In the genomic region with DNA sequence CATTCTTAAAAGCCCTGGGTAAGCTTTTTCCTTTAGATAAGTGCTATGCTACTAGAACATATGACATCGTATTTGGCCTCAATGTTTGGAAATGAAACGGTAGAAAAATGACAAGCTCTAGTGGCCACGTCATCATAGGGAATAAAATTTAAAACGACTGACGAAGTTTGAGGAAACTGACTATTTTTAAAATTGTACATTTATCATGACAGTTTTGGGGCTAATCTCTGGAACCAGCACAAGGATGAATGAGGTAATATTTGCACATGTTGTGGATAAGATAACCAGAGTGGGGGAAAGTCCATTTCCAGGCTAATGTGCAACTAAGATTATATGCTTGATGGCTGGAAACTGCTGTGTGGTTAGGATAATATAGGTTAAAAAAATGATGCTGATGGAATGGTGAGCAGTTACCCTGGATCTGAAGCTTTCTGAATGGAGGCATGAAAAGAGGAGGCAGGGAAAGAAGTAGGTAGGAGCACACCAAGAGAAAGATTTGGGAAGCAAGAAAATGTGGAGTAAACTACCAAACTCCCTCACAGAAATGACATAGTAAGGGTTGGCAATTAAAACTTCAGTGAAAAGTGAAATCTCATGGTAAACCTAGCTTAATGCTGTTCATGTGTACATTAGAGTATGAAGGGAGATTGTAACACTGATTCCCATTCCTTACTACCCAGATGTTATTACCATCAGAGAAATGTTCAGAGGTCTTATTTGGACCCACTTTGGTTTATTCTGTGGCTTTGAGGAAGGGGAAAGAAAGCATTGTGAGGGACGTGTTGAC, we compare ENCODE assay signal across 29 cellular contexts. TPM values are rescaled to one million over a fixed set of nuclear protein-coding genes. Genes with fewer than 3 reads are reported as not detected.
DNase-seq lines count a peak whose midpoint lies in the region; ATAC-seq, FAIRE-seq and TF ChIP-seq lines count a peak whose summit lies in the region.
"Had no signal": no experiment of that assay in that cellular context is flagged by ENCODE, and none has a peak within 500 bp of the region (broad histone marks: within the 10 kb centered on the region; RNA-seq: fewer than 3 reads in every experiment).

No MANE protein-coding gene starts in this region.

- H3K4me2 ChIP-seq in K562 (ENCODE audit: insufficient read depth, low read length) (peak overlapping the region; percentile 58), hepatocyte (peak overlapping the region; percentile 10)
- H3K4me2 ChIP-seq: BLaER1 treated with 17β-estradiol and CSF1 and Interleukin-3, amounts not matched to agents 10 nM and 100 nM had no signal

- in situ Hi-C loops in K562 (cut with MboI), result no loop called here

- H3K27ac ChIP-seq in K562 (ENCODE audit: extremely low read depth, low read depth, low read length) (peak overlapping the region; percentile 87), hepatocyte (peak overlapping the region; percentile 46), small intestine (ENCODE audit: low read depth in 1 of 2, low read length in 1 of 2) (no peak overlapping the region)
- H3K27ac ChIP-seq: BLaER1 treated with 17β-estradiol and CSF1 and Interleukin-3, amounts not matched to agents 10 nM and 100 nM; neutrophil; prostate gland; RWPE1; thyroid gland had no signal

- H3K4me3 ChIP-seq in K562 (no peak overlapping the region), hepatocyte (no peak overlapping the region), small intestine (ENCODE audit: low read depth in 1 of 2, low read length in 2 of 2) (no peak overlapping the region)
- H3K4me3 ChIP-seq: ascending aorta; BLaER1 treated with 17β-estradiol and CSF1 and Interleukin-3, amounts not matched to agents 10 nM and 100 nM; dorsolateral prefrontal cortex; prostate gland; thyroid gland had no signal

- no peaks in the 10 kb centered on the region for H3K9me1 ChIP-seq in K562 (ENCODE audit: control insufficient read depth, insufficient read depth, low read length)

- intact Hi-C loops in K562 (cut with micrococcal nuclease), result loop anchor here (2.0 kb wide), 2 partner anchors 43 to 295 kb away; a partner anchor contains a TSS

- H3K9me2 ChIP-seq in hepatocyte (replicated peaks; ENCODE audit: insufficient read depth), result no peaks in the 10 kb centered on the region

- peak overlapping the region; percentile 73 for H2AFZ ChIP-seq in K562 (ENCODE audit: low read depth, low read length)
- no peak overlapping the region for H2AFZ ChIP-seq in hepatocyte

- POLR2A ChIA-PET in K562 (lab: Yijun Ruan, JAX), result interaction anchor here (0.5 to 1.8 kb wide), 7 partner anchors 10 to 450 kb away, joined by 3 to 8 read pairs (median 3); no protein-coding TSS in a partner anchor

- H4K20me1 ChIP-seq in K562 (replicated peaks; ENCODE audit: control insufficient read depth, insufficient read depth, low read length) (no peaks in the 10 kb centered on the region), hepatocyte (ENCODE audit: insufficient read depth, poor library complexity, severe bottlenecking) (no peaks in the 10 kb centered on the region)
- H4K20me1 ChIP-seq: BLaER1 treated with 17β-estradiol and CSF1 and Interleukin-3, amounts not matched to agents 10 nM and 100 nM had no signal

- peaks cover 0 to 27% of the 10 kb centered on the region in 2 experiments; a peak in 2 of 5 replicates for H3K4me1 ChIP-seq in K562 (replicated peaks in 1 of 2; ENCODE audit: control insufficient read depth in 2 of 2, insufficient read depth in 2 of 2, low read length in 2 of 2)
- peaks cover 9% of the 10 kb centered on the region for H3K4me1 ChIP-seq in hepatocyte (ENCODE audit: insufficient read depth)
- H3K4me1 ChIP-seq in small intestine (ENCODE audit: control insufficient read depth in 2 of 2, insufficient read depth in 1 of 2, low read depth in 1 of 2, low read length in 1 of 2), result no peaks in the 10 kb centered on the region
- H3K4me1 ChIP-seq: ascending aorta; BLaER1 treated with 17β-estradiol and CSF1 and Interleukin-3, amounts not matched to agents 10 nM and 100 nM; prostate gland; thyroid gland had no signal

- TF ChIP-seq EP300 in K562 (IDR thresholded peaks at IDR 0.05; ENCODE audit: low read length), result peak; percentile 99

- H3K36me3 ChIP-seq in K562 (ENCODE audit: control insufficient read depth, insufficient read depth, low read length) (no peaks in the 10 kb centered on the region), hepatocyte (replicated peaks; ENCODE audit: insufficient read depth, low read depth) (no peaks in the 10 kb centered on the region), small intestine (ENCODE audit: control insufficient read depth in 2 of 2, insufficient read depth in 2 of 2, low read length in 2 of 2) (no peaks in the 10 kb centered on the region)
- H3K36me3 ChIP-seq: ascending aorta; BLaER1 treated with 17β-estradiol and CSF1 and Interleukin-3, amounts not matched to agents 10 nM and 100 nM; neutrophil; prostate gland; thyroid gland had no signal

- no peak; a peak in 1 of 4 replicates for TF ChIP-seq RAD21 in K562 (CRISPR knock-in tag; conservative IDR thresholded peaks at IDR 0.05 in 1 of 2, IDR thresholded peaks at IDR 0.05 in 1 of 2)

- H3K27me3 ChIP-seq in K562 (ENCODE audit: control insufficient read depth in 2 of 2, insufficient read depth in 2 of 2, low read length in 2 of 2), result no peaks in the 10 kb centered on the region
- no peaks in the 10 kb centered on the region for H3K27me3 ChIP-seq in hepatocyte
- no peaks in the 10 kb centered on the region for H3K27me3 ChIP-seq in small intestine (ENCODE audit: control insufficient read depth in 2 of 2, insufficient read depth in 2 of 2, low read length in 2 of 2)
- H3K27me3 ChIP-seq: ascending aorta; BLaER1 treated with 17β-estradiol and CSF1 and Interleukin-3, amounts not matched to agents 10 nM and 100 nM; neutrophil; thyroid gland had no signal

- H3K9me3 ChIP-seq in K562 (replicated peaks; ENCODE audit: control insufficient read depth, insufficient read depth, low read depth, low read length), result peaks cover 15% of the 10 kb centered on the region
- H3K9me3 ChIP-seq in hepatocyte (ENCODE audit: low read depth), result no peaks in the 10 kb centered on the region
- H3K9me3 ChIP-seq in small intestine (ENCODE audit: control insufficient read depth, low read depth), result no peaks in the 10 kb centered on the region
- H3K9me3 ChIP-seq: ascending aorta; BLaER1 treated with 17β-estradiol and CSF1 and Interleukin-3, amounts not matched to agents 10 nM and 100 nM; neutrophil; prostate gland; thyroid gland had no signal

- ATAC-seq in K562, result peak; percentile 94
- no peak for ATAC-seq in HG03039 (IDR thresholded peaks at IDR 0.05; ENCODE audit: unreplicated experiment)
- ATAC-seq in GM19324 (IDR thresholded peaks at IDR 0.05; ENCODE audit: low FRiP score, unreplicated experiment), result no peak
- ATAC-seq: HCT116, SK-N-SH treated with all-trans-retinoic acid at 6 μM for 48 hours, T-helper 17 cell had no signal

- TF ChIP-seq CTCF in K562 (IDR thresholded peaks at IDR 0.05 in 2 of 3, conservative IDR thresholded peaks at IDR 0.05 in 1 of 3; ENCODE audit: insufficient read depth in 2 of 3, low read depth in 1 of 3, low read length in 3 of 3) (no peak), hepatocyte (IDR thresholded peaks at IDR 0.05; ENCODE audit: poor library complexity) (no peak)

- H3K79me2 ChIP-seq in K562 (ENCODE audit: control insufficient read depth, insufficient read depth, low read length) (no peaks in the 10 kb centered on the region), hepatocyte (no peaks in the 10 kb centered on the region)

- TF ChIP-seq POLR2A in K562 (conservative IDR thresholded peaks at IDR 0.05), result no peak

- peak; percentile 20 for DNase-seq in HuH-7.5 (ENCODE audit: low spot score)
- peak; percentile 45 to 92 (median 70) for DNase-seq in K562 (ENCODE audit: extremely low read depth in 1 of 4, low spot score in 3 of 4)
- DNase-seq in hepatocyte (ENCODE audit: low spot score), result peak; percentile 56
- DNase-seq in small intestine, result peak; percentile 36
- no peak for DNase-seq in midbrain (lab: John Stamatoyannopoulos, UW)
- DNase-seq: activated CD4-positive, alpha-beta T cell treated with anti-CD3 and anti-CD28 coated beads for 4 hours; activated CD8-positive, alpha-beta memory T cell treated with anti-CD3 and anti-CD28 coated beads for 24 hours; activated effector memory CD4-positive, alpha-beta T cell treated with Interleukin-2 at 50 U/mL for 16 hours; activated naive CD8-positive, alpha-beta T cell treated with anti-CD3 and anti-CD28 coated beads, Interleukin-2, amount 10 ng/mL, durations not matched to agents 7 days and 5 days; dorsolateral prefrontal cortex; Karpas-422; kidney glomerular epithelial cell; mesenchymal stem cell; NCI-H1436; NCI-H446; NCI-H82; T-helper 17 cell; thyroid gland had no signal

- no TSS peak for BruUV-seq in K562 (replicated peaks; lab: Mats Ljungman, UMichigan)

- FAIRE-seq in K562 (lab: Jason Lieb, UNC) (peak; percentile 97), small intestine (lab: Jason Lieb, UNC) (no peak)
- FAIRE-seq: endothelial cell of umbilical vein, HTR-8/SVneo had no signal

- CTCF ChIA-PET in K562 (lab: Yijun Ruan, JAX; ENCODE audit: low intra/inter-chr PET ratio), result no interaction called here

- WGBS in K562 (ENCODE audit: insufficient coverage, low coverage, missing lambda C conversion rate), result 2% methylated on average over 6 of the region's 6 CpGs
- WGBS in hepatocyte (ENCODE audit: low lambda C conversion rate, missing lambda C conversion rate), result 47% methylated on average over 6 of the region's 6 CpGs
- 3 to 21% (median 12%) methylated on average over 6 of the region's 6 CpGs for WGBS in small intestine, 3 donors

- H3K9ac ChIP-seq in K562 (ENCODE audit: insufficient read depth in 1 of 2, low read depth in 2 of 2, low read length in 2 of 2), result peak overlapping the region in 1 of 2 experiments; percentile 59; a peak in 2 of 4 replicates
- H3K9ac ChIP-seq: BLaER1 treated with 17β-estradiol and CSF1 and Interleukin-3, amounts not matched to agents 10 nM and 100 nM had no signal

RNA-seq across cellular contexts. Expression of a gene that starts 42.7 kb away (rescaled TPM):
- total RNA-seq in K562 (2011; cell fraction: chromatin; rRNA removed; ENCODE audit: low replicate concordance), result 3.3 and 28.6 TPM in 2 replicates
- 1.0 and 1.8 TPM in 2 replicates for total RNA-seq in K562 (2011; cell fraction: nucleolus; rRNA removed)
- total RNA-seq in K562 (2011; cell fraction: nucleoplasm; rRNA removed), result 3.1 and 4.3 TPM in 2 replicates
- total RNA-seq in K562 (2014; rRNA removed) (3.6 and 6.7 TPM in 2 replicates), K562 (2014; rRNA removed; fragmentation: Illumina TruSeq; extraction: Trizol) (8.6 and 9.0 TPM in 2 replicates), K562 (2015; rRNA removed; fragmentation: Illumina TruSeq; extraction: Trizol) (8.0 and 8.4 TPM in 2 replicates), K562 (2021) (5.0 and 6.4 TPM in 2 replicates), hepatocyte (13.1 and 13.7 TPM in 2 replicates)
- polyA plus RNA-seq in K562 (2011; rRNA removed) (4.0 and 6.7 TPM in 2 replicates), K562 (2014; fragmentation: Illumina TruSeq; extraction: Trizol) (5.5 and 7.0 TPM in 2 replicates), K562 (2014; fragmentation: Nextera tagmentation; extraction: Ambion mirVana) (1 to 10 TPM; 3.9 to 4.3 TPM), K562 (2014; rRNA removed) (3.7 and 6.4 TPM in 2 replicates), hepatocyte (2.7 and 4.1 TPM in 2 replicates), small intestine (1 to 10 TPM; 2.4 to 3.6 (median 3.1) TPM)
- polyA plus RNA-seq in K562 (2011; cell fraction: cytosol; rRNA removed), result 0.28 and 0.94 TPM in 2 replicates
- polyA plus RNA-seq in K562 (2011; cell fraction: nucleus; rRNA removed), result 2.7 and 3.3 TPM in 2 replicates
- 3.7 and 4.1 TPM in 2 replicates for polyA plus RNA-seq in K562 (2012)
- 13.8 and 15.1 TPM in 2 replicates for polyA minus RNA-seq in K562 (2011; rRNA and poly(A)+ RNA removed)
- polyA minus RNA-seq in K562 (2011; cell fraction: cytosol; rRNA and poly(A)+ RNA removed), result 1.5 and 4.7 TPM in 2 replicates
- 8.3 and 11.3 TPM in 2 replicates for polyA minus RNA-seq in K562 (2011; cell fraction: nucleus; rRNA and poly(A)+ RNA removed)

Comparison
In these comparisons a context has a peak if more than half of its experiments do, and no peak if none do; other contexts are left out.
1. H3K27ac ChIP-seq: peak in K562 (single experiment) and hepatocyte (single experiment); none in small intestine (0 of 2).